ENCODE assay signal across 12 cellular contexts in genomic region chr17:75664099-75664549, GRCh38. TPM values are rescaled to one million over a fixed set of nuclear protein-coding genes. Genes with fewer than 3 reads are reported as not detected.
DNase-seq lines count a peak whose midpoint lies in the region; ATAC-seq and TF ChIP-seq lines count a peak whose summit lies in the region.
"Had no signal": no experiment of that assay in that cellular context is flagged by ENCODE, and none has a peak within 500 bp of the region (broad histone marks: within the 10 kb centered on the region; RNA-seq: fewer than 3 reads in every experiment).

No MANE protein-coding gene starts in this region.

- H3K4me3 ChIP-seq in lower leg skin (ENCODE audit: low read depth, poor library complexity, severe bottlenecking) = no peak overlapping the region
- no peak overlapping the region for H3K4me3 ChIP-seq in BE2C (ENCODE audit: low read depth, low read length)

- H3K4me3 Mint-ChIP-seq in activated B cell treated with CpG ODN at 0.5 μM for 24 hours = peak overlapping the region; percentile 63

- H3K27me3 Mint-ChIP-seq in activated B cell treated with CpG ODN at 0.5 μM for 24 hours = no peaks in the 10 kb centered on the region
- H3K27me3 Mint-ChIP-seq: CD4-positive, alpha-beta memory T cell had no signal

- ATAC-seq in GM18511 (IDR thresholded peaks at IDR 0.05; ENCODE audit: unreplicated experiment) (peak; percentile 76), GM21515 (IDR thresholded peaks at IDR 0.05; ENCODE audit: unreplicated experiment) (peak; percentile 62), HG03103 (IDR thresholded peaks at IDR 0.05; ENCODE audit: low read depth, unreplicated experiment) (peak; percentile 60), activated B cell treated with CpG ODN at 0.5 μM for 24 hours (ENCODE audit: low read depth) (peak; percentile 78)

- intact Hi-C loops in activated B cell treated with CpG ODN at 0.5 μM for 24 hours (cut with micrococcal nuclease) = no loop called here
- intact Hi-C loops in lower leg skin (cut with DNase I; ENCODE audit: low total_unique reads) = no loop called here

- H3K4me1 ChIP-seq in BE2C = no peaks in the 10 kb centered on the region; the same call in 1 of the 2 replicates

- CTCF ChIA-PET in activated B cell treated with CpG ODN at 0.5 μM for 24 hours (lab: Charles Lee) = interaction anchor here (1.0 to 1.4 kb wide), 3 partner anchors 11 to 84 kb away, joined by 3 to 5 read pairs (median 4); a partner anchor contains a TSS

- no peak for TF ChIP-seq CTCF in activated B cell treated with CpG ODN at 0.5 μM for 24 hours (IDR thresholded peaks at IDR 0.05)
- TF ChIP-seq CTCF in lower leg skin (IDR thresholded peaks at IDR 0.05) = no peak
- no peak for TF ChIP-seq CTCF in BE2C (IDR thresholded peaks at IDR 0.05; ENCODE audit: low read depth, low read length)

- POLR2A ChIA-PET in activated B cell treated with CpG ODN at 0.5 μM for 24 hours (lab: Charles Lee) = interaction anchor here (0.6 to 2.2 kb wide), 16 partner anchors 12 to 681 kb away, joined by 3 to 12 read pairs (median 4); partner anchors contain the start of genes GRB2, SMIM5 and WBP2

- no peaks in the 10 kb centered on the region for H3K9me3 ChIP-seq in BE2C

- no peaks in the 10 kb centered on the region for H3K9me3 Mint-ChIP-seq in activated B cell treated with CpG ODN at 0.5 μM for 24 hours
- H3K9me3 Mint-ChIP-seq: CD4-positive, alpha-beta memory T cell had no signal

- TF ChIP-seq POLR2A in lower leg skin (IDR thresholded peaks at IDR 0.05) = no peak

- H3K36me3 Mint-ChIP-seq in activated B cell treated with CpG ODN at 0.5 μM for 24 hours (ENCODE audit: low read depth) = peaks cover 42% of the 10 kb centered on the region

- 82 to 89% methylated on average over 3 of the region's 3 CpGs for whole genome bisulfite sequencing in lower leg skin, 2 donors

- DNase-seq in activated B cell treated with CpG ODN at 0.5 μM for 24 hours = no peak
- DNase-seq in lower leg skin (ENCODE audit: low spot score in 2 of 2) = no peak
- no peak for DNase-seq in activated effector memory CD4-positive, alpha-beta T cell treated with anti-CD3 and anti-CD28 coated beads, Interleukin-2, amount 50 U/mL, for 16 hours
- DNase-seq in NCI-H146 treated with DMSO at 0.1 percent for 48 hours (lab: John Stamatoyannopoulos, UW; ENCODE audit: unreplicated experiment) = no peak
- DNase-seq in BE2C = no peak
- DNase-seq: activated CD4-positive, alpha-beta T cell treated with anti-CD3 and anti-CD28 coated beads, Interleukin-2, amount 50 U/mL, for 4 hours; CD4-positive, alpha-beta memory T cell had no signal

- H3K4me1 Mint-ChIP-seq in activated B cell treated with CpG ODN at 0.5 μM for 24 hours = peaks cover 40% of the 10 kb centered on the region

- H3K27me3 ChIP-seq in BE2C = no peaks in the 10 kb centered on the region

- H3K36me3 ChIP-seq in BE2C = peaks cover 4% of the 10 kb centered on the region

- peak overlapping the region; percentile 96 for H3K27ac Mint-ChIP-seq in activated B cell treated with CpG ODN at 0.5 μM for 24 hours

RNA-seq across cellular contexts. Expression of gene RECQL5, which starts 2.8 kb away (rescaled TPM):
- total RNA-seq in activated B cell treated with CpG ODN at 0.5 μM for 24 hours (55.9 and 65.4 TPM in 2 replicates), lower leg skin (10 to 100 TPM; 50.8 to 76.3 (median 60.5) TPM)
- polyA plus RNA-seq in BE2C (2012; ENCODE audit: insufficient read depth, insufficient read length, low read depth) = 69.1 TPM

RNA-seq across cellular contexts. Expression of gene SAP30BP, which starts 3.0 kb away (rescaled TPM):
- 177 and 184 TPM in 2 replicates for total RNA-seq in activated B cell treated with CpG ODN at 0.5 μM for 24 hours
- total RNA-seq in lower leg skin = 10 to 100 TPM; 54.0 to 85.1 (median 74.1) TPM
- polyA plus RNA-seq in BE2C (2012; ENCODE audit: insufficient read depth, insufficient read length, low read depth) = 162 TPM

RNA-seq across cellular contexts. Expression of gene SMIM5, which starts 30.9 kb away (rescaled TPM):
- 1.1 and 1.7 TPM in 2 replicates for total RNA-seq in activated B cell treated with CpG ODN at 0.5 μM for 24 hours
- total RNA-seq in lower leg skin = 10 to 100 TPM in 1 of 4 donors, 1 to 10 TPM in 3; 7.1 to 11.9 (median 9.5) TPM
- polyA plus RNA-seq in BE2C (2012; ENCODE audit: insufficient read depth, insufficient read length, low read depth) = 0.46 TPM
- total RNA-seq: CD4-positive, alpha-beta memory T cell; osteoblast; RPMI7951 had no signal
- polyA plus RNA-seq: CD4-positive, alpha-beta memory T cell had no signal

RNA-seq across cellular contexts. Expression of gene ITGB4, which starts 57.1 kb away (rescaled TPM):
- 2.1 and 2.2 TPM in 2 replicates for total RNA-seq in activated B cell treated with CpG ODN at 0.5 μM for 24 hours
- total RNA-seq in lower leg skin = 100 to 1,000 TPM; 371 to 689 (median 435) TPM
- 2.8 TPM for polyA plus RNA-seq in BE2C (2012; ENCODE audit: insufficient read depth, insufficient read length, low read depth)
